Comparison of ENCODE assay signal across 8 cellular contexts in genomic region chr6:30717129-30717844, GRCh38. TPM values are rescaled to one million over a fixed set of nuclear protein-coding genes. Genes with fewer than 3 reads are reported as not detected.
DNase-seq lines count a peak whose midpoint lies in the region; ATAC-seq, FAIRE-seq and TF ChIP-seq lines count a peak whose summit lies in the region.

A gene with protein sequence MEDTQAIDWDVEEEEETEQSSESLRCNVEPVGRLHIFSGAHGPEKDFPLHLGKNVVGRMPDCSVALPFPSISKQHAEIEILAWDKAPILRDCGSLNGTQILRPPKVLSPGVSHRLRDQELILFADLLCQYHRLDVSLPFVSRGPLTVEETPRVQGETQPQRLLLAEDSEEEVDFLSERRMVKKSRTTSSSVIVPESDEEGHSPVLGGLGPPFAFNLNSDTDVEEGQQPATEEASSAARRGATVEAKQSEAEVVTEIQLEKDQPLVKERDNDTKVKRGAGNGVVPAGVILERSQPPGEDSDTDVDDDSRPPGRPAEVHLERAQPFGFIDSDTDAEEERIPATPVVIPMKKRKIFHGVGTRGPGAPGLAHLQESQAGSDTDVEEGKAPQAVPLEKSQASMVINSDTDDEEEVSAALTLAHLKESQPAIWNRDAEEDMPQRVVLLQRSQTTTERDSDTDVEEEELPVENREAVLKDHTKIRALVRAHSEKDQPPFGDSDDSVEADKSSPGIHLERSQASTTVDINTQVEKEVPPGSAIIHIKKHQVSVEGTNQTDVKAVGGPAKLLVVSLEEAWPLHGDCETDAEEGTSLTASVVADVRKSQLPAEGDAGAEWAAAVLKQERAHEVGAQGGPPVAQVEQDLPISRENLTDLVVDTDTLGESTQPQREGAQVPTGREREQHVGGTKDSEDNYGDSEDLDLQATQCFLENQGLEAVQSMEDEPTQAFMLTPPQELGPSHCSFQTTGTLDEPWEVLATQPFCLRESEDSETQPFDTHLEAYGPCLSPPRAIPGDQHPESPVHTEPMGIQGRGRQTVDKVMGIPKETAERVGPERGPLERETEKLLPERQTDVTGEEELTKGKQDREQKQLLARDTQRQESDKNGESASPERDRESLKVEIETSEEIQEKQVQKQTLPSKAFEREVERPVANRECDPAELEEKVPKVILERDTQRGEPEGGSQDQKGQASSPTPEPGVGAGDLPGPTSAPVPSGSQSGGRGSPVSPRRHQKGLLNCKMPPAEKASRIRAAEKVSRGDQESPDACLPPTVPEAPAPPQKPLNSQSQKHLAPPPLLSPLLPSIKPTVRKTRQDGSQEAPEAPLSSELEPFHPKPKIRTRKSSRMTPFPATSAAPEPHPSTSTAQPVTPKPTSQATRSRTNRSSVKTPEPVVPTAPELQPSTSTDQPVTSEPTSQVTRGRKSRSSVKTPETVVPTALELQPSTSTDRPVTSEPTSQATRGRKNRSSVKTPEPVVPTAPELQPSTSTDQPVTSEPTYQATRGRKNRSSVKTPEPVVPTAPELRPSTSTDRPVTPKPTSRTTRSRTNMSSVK (N-terminal part only) (minus strand): TSS chr6:30717281. CDS start chr6:30715175, 2,106 bp downstream.

- H3K27ac ChIP-seq in pancreas, result peak within 1 kb of the TSS; percentile 84 to 89 (median 88)
- peak within 1 kb of the TSS; percentile 89 to 95 for H3K27ac ChIP-seq in tibial artery

- peaks cover 8% of the 10 kb centered on the region in 3 donors for H3K4me1 ChIP-seq in pancreas
- peaks cover 0 to 32% (median 22%) of the 10 kb centered on the region in 4 donors for H3K4me1 ChIP-seq in tibial artery

- peaks cover 50% of the 10 kb centered on the region for H3K36me3 Mint-ChIP-seq in activated naive CD8-positive, alpha-beta T cell treated with anti-CD3 and anti-CD28 coated beads, Interleukin-2, amount 50 U/mL, for 24 hours (ENCODE audit: low read depth)

- peak within 1 kb of the TSS; percentile 49 to 67 (median 64) for H3K4me3 ChIP-seq in pancreas
- H3K4me3 ChIP-seq in tibial artery, result peak within 1 kb of the TSS; percentile 61 to 67

- peak within 1 kb of the TSS; percentile 97 for H3K27ac Mint-ChIP-seq in activated naive CD8-positive, alpha-beta T cell treated with anti-CD3 and anti-CD28 coated beads, Interleukin-2, amount 50 U/mL, for 24 hours

- H3K9me3 Mint-ChIP-seq in activated naive CD8-positive, alpha-beta T cell treated with anti-CD3 and anti-CD28 coated beads, Interleukin-2, amount 50 U/mL, for 24 hours, result no peaks in the 10 kb centered on the region

- H3K27me3 ChIP-seq in pancreas, result no peaks in the 10 kb centered on the region
- H3K27me3 ChIP-seq in tibial artery, result no peaks in the 10 kb centered on the region

- DNase-seq in NCI-H1417 treated with DMSO at 0.1 percent for 48 hours (lab: John Stamatoyannopoulos, UW) (peak; percentile 92), SW480 (ENCODE audit: low spot score) (peak; percentile 99), Right ventricle myocardium inferior (ENCODE audit: missing footprints) (peak; percentile 100), pancreas (peak; percentile 95 to 100 (median 100)), tibial artery (peak; percentile 99 to 100)
- peak; percentile 98 for DNase-seq in activated naive CD8-positive, alpha-beta T cell treated with anti-CD3 and anti-CD28 coated beads, Interleukin-2, amount 50 U/mL, for 24 hours

- WGBS in pancreas, 2 donors, result 0% methylated on average over 48 of the region's 48 CpGs

- TF ChIP-seq CTCF in GM12873 (IDR thresholded peaks at IDR 0.05; ENCODE audit: insufficient read depth, low read depth, low read length, missing control alignments), result peak; percentile 34
- peak in 2 of 4 donors; percentile 26 to 38 for TF ChIP-seq CTCF in pancreas (IDR thresholded peaks at IDR 0.05)
- TF ChIP-seq CTCF in tibial artery (IDR thresholded peaks at IDR 0.05), result peak; percentile 43 to 47

- H3K9me3 ChIP-seq in pancreas (no peaks in the 10 kb centered on the region), tibial artery (no peaks in the 10 kb centered on the region)

- peak within 1 kb of the TSS; percentile 96 for H3K4me3 Mint-ChIP-seq in activated naive CD8-positive, alpha-beta T cell treated with anti-CD3 and anti-CD28 coated beads, Interleukin-2, amount 50 U/mL, for 24 hours

- ATAC-seq in HG02763 (IDR thresholded peaks at IDR 0.05; ENCODE audit: unreplicated experiment) (peak; percentile 63), Right ventricle myocardium inferior (peak; percentile 88), pancreas (peak; percentile 71 to 82 (median 78))
- ATAC-seq in activated naive CD8-positive, alpha-beta T cell treated with anti-CD3 and anti-CD28 coated beads, Interleukin-2, amount 50 U/mL, for 24 hours, result peak; percentile 80

- H3K4me1 Mint-ChIP-seq in activated naive CD8-positive, alpha-beta T cell treated with anti-CD3 and anti-CD28 coated beads, Interleukin-2, amount 50 U/mL, for 24 hours, result peaks cover 54% of the 10 kb centered on the region

- FAIRE-seq in pancreas (lab: Jason Lieb, UNC), result peak; percentile 96

- intact Hi-C loops in Right ventricle myocardium inferior (cut with DNase I), result loop anchor here (1.0 kb wide), 1 partner anchor 26 kb away; no protein-coding TSS in a partner anchor
- intact Hi-C loops in pancreas (cut with DNase I), result no loop called here
- intact Hi-C loops in tibial artery (cut with DNase I; ENCODE audit: low total_unique reads), result loop anchor here (2.0 kb wide), 1 partner anchor 26 kb away; the partner anchor contains the start of gene NRM

- peaks cover 0 to 14% (median 5%) of the 10 kb centered on the region in 3 donors for H3K36me3 ChIP-seq in pancreas
- H3K36me3 ChIP-seq in tibial artery, result peaks cover 18 to 31% (median 21%) of the 10 kb centered on the region in 3 donors

- H3K27me3 Mint-ChIP-seq in activated naive CD8-positive, alpha-beta T cell treated with anti-CD3 and anti-CD28 coated beads, Interleukin-2, amount 50 U/mL, for 24 hours, result no peaks in the 10 kb centered on the region

RNA-seq across cellular contexts. Expression of the gene that starts here (rescaled TPM):
- total RNA-seq in Right ventricle myocardium inferior (13.1 TPM), pancreas (10 to 100 TPM; 12.3 to 18.7 (median 13.5) TPM)
- polyA plus RNA-seq in pancreas, result 10 to 100 TPM; 18.9 to 28.0 TPM

Comparison
In these comparisons a context has a peak if more than half of its experiments do, and no peak if none do; other contexts are left out.
1. Peak in every context shown above with its lines: DNase-seq, ATAC-seq, H3K4me3 ChIP-seq and H3K27ac ChIP-seq.
2. intact Hi-C loops: an anchor here in Right ventricle myocardium inferior (1.0 kb wide) and tibial artery (2.0 kb wide); none called in pancreas.